Comparison of ENCODE assay signal across 13 cellular contexts in genomic region chr18:23380001-23380550, GRCh38.
DNase-seq lines count a peak whose midpoint lies in the region; ATAC-seq, FAIRE-seq and TF ChIP-seq lines count a peak whose summit lies in the region.
"Had no signal": no experiment of that assay in that cellular context is flagged by ENCODE, and none has a peak within 500 bp of the region (broad histone marks: within the 10 kb centered on the region; RNA-seq: fewer than 3 reads in every experiment).

No MANE protein-coding gene starts in this region.

- H3K4me3 ChIP-seq in right lobe of liver: no peak overlapping the region
- H3K4me3 ChIP-seq in HepG2 (replicated peaks in 1 of 3; ENCODE audit: insufficient read depth in 1 of 3, low read depth in 2 of 3, low read length in 3 of 3): no peak overlapping the region
- H3K4me3 ChIP-seq in kidney epithelial cell (ENCODE audit: low read depth, low read length): no peak overlapping the region
- H3K4me3 ChIP-seq in MM.1S (ENCODE audit: low read length): no peak overlapping the region
- H3K4me3 ChIP-seq in testis: no peak overlapping the region
- H3K4me3 ChIP-seq: ovary had no signal

- no peak for TF ChIP-seq EP300 in HepG2 (IDR thresholded peaks at IDR 0.05; ENCODE audit: low read depth in 2 of 2, low read length in 2 of 2)
- TF ChIP-seq EP300 in HepG2 (CRISPR knock-in tag; IDR thresholded peaks at IDR 0.05; ENCODE audit: borderline replicate concordance): no peak

- H2AFZ ChIP-seq in HepG2 (ENCODE audit: low read length) (no peak overlapping the region), MM.1S (ENCODE audit: low read length) (no peak overlapping the region)

- no peak for TF ChIP-seq CTCF in right lobe of liver (IDR thresholded peaks at IDR 0.05)
- TF ChIP-seq CTCF in HepG2 (CRISPR knock-in tag; IDR thresholded peaks at IDR 0.05): no peak
- TF ChIP-seq CTCF in kidney epithelial cell (IDR thresholded peaks at IDR 0.05; ENCODE audit: insufficient read depth, low read length, poor library complexity, severe bottlenecking): no peak
- TF ChIP-seq CTCF in MM.1S (IDR thresholded peaks at IDR 0.05; ENCODE audit: low read length): no peak
- no peak for TF ChIP-seq CTCF in testis (IDR thresholded peaks at IDR 0.05)

- no peaks in the 10 kb centered on the region for H3F3A ChIP-seq in MM.1S (ENCODE audit: insufficient read depth, low read length)

- CTCF ChIA-PET in HepG2 (lab: Yijun Ruan, JAX; ENCODE audit: low intra/inter-chr PET ratio, low total read pairs): interaction anchor here (2.0 to 2.4 kb wide), 2 partner anchors 248 to 303 kb away, joined by 7 to 9 read pairs; no protein-coding TSS in a partner anchor

- in situ Hi-C loops in HepG2 (cut with HindIII; ENCODE audit: extremely low pct_ligation_motif_present, low pct_unique_long_range_greater_than_20kb): no loop called here

- no peaks in the 10 kb centered on the region for H3K9me3 ChIP-seq in right lobe of liver
- no peaks in the 10 kb centered on the region for H3K9me3 ChIP-seq in HepG2 (ENCODE audit: low read length)
- no peaks in the 10 kb centered on the region for H3K9me3 ChIP-seq in MM.1S (replicated peaks; ENCODE audit: insufficient read depth, low read length)
- H3K9me3 ChIP-seq in testis: no peaks in the 10 kb centered on the region
- H3K9me3 ChIP-seq: ovary had no signal

- H3K36me3 ChIP-seq in right lobe of liver (no peaks in the 10 kb centered on the region), HepG2 (replicated peaks in 1 of 2; ENCODE audit: control insufficient read depth in 1 of 2, insufficient read depth in 2 of 2, low read length in 2 of 2) (no peaks in the 10 kb centered on the region; a peak in 2 of 5 replicates), kidney epithelial cell (ENCODE audit: control insufficient read depth, insufficient read depth, low read length) (no peaks in the 10 kb centered on the region), MM.1S (replicated peaks; ENCODE audit: insufficient read depth, low read length) (no peaks in the 10 kb centered on the region), testis (ENCODE audit: low read depth, missing control alignments) (no peaks in the 10 kb centered on the region)
- H3K36me3 ChIP-seq: ovary had no signal

- H3K79me2 ChIP-seq in HepG2 (ENCODE audit: insufficient read depth, low read length) (no peaks in the 10 kb centered on the region), MM.1S (ENCODE audit: low read length) (no peaks in the 10 kb centered on the region)

- H3K9me2 ChIP-seq in MM.1S (replicated peaks; ENCODE audit: insufficient read depth, low read length): no peaks in the 10 kb centered on the region

- FAIRE-seq in HepG2 (lab: Jason Lieb, UNC): no peak
- FAIRE-seq: GM19239 had no signal

- H3K27me3 ChIP-seq in right lobe of liver: no peaks in the 10 kb centered on the region
- H3K27me3 ChIP-seq in HepG2 (ENCODE audit: control insufficient read depth in 1 of 2, insufficient read depth in 2 of 2, low read length in 2 of 2): no peaks in the 10 kb centered on the region
- H3K27me3 ChIP-seq in kidney epithelial cell (ENCODE audit: control insufficient read depth, insufficient read depth, low read length): no peaks in the 10 kb centered on the region
- H3K27me3 ChIP-seq in MM.1S (replicated peaks; ENCODE audit: insufficient read depth, low read length): no peaks in the 10 kb centered on the region
- no peaks in the 10 kb centered on the region for H3K27me3 ChIP-seq in testis
- H3K27me3 ChIP-seq: ovary had no signal

- ATAC-seq in right lobe of liver: peak; percentile 7 to 16 (median 11)
- ATAC-seq in HepG2: no peak

- TF ChIP-seq RAD21 in HepG2 (CRISPR knock-in tag; IDR thresholded peaks at IDR 0.05): no peak

- no peak overlapping the region for H3K9ac ChIP-seq in HepG2 (ENCODE audit: insufficient read depth, low read depth, low read length)
- no peak overlapping the region for H3K9ac ChIP-seq in MM.1S (ENCODE audit: low read length)

- POLR2A ChIA-PET in HepG2 (lab: Yijun Ruan, JAX): interaction anchor here (1.8 kb wide), 1 partner anchor 246 kb away, joined by 7 read pairs; no protein-coding TSS in a partner anchor

- 88% methylated on average over 10 of the region's 11 CpGs for WGBS in right lobe of liver (ENCODE audit: insufficient coverage, low coverage, low lambda C conversion rate, missing lambda C conversion rate)
- WGBS in HepG2 (ENCODE audit: low lambda C conversion rate): 95% methylated on average over 11 of the region's 11 CpGs
- 71 to 72% methylated on average over 11 of the region's 11 CpGs for WGBS in testis, 2 donors

- H4K20me1 ChIP-seq in HepG2 (ENCODE audit: insufficient read depth, low read length): no peaks in the 10 kb centered on the region
- no peaks in the 10 kb centered on the region for H4K20me1 ChIP-seq in MM.1S (ENCODE audit: insufficient read depth, low read length)

- intact Hi-C loops in right lobe of liver (cut with DNase I): no loop called here
- intact Hi-C loops in HepG2 (cut with micrococcal nuclease; ENCODE audit: unreplicated experiment): no loop called here
- intact Hi-C loops in testis (cut with DNase I; ENCODE audit: low total_unique reads): no loop called here

- BruUV-seq in HepG2 (replicated peaks; lab: Mats Ljungman, UMichigan): no TSS peak

- no peak for TF ChIP-seq POLR2A in right lobe of liver (IDR thresholded peaks at IDR 0.05)
- no peak for TF ChIP-seq POLR2A in HepG2 (IDR thresholded peaks at IDR 0.05; ENCODE audit: insufficient read depth in 1 of 2, low read depth in 2 of 2, low read length in 2 of 2)
- no peak for TF ChIP-seq POLR2A in testis (IDR thresholded peaks at IDR 0.05)

- DNase-seq in right lobe of liver: no peak
- DNase-seq in HepG2 (ENCODE audit: low spot score): no peak
- peak; percentile 50 for DNase-seq in amniotic epithelial cell (ENCODE audit: low read depth)
- DNase-seq in kidney epithelial cell (ENCODE audit: low read depth): peak; percentile 45
- no peak for DNase-seq in MM.1S
- DNase-seq in GM19238 (ENCODE audit: insufficient read length, low spot score): no peak
- DNase-seq in effector CD8-positive, alpha-beta T cell (lab: John Stamatoyannopoulos, UW): no peak
- DNase-seq in testis: no peak
- DNase-seq: activated CD4-positive, CD25-positive, alpha-beta regulatory T cell treated with anti-CD3 and anti-CD28 coated beads, Interleukin-2, amount 50 U/mL, for 72 hours; activated gamma-delta T cell treated with Interleukin-2 at 50 U/mL for 16 hours; NCI-H146; ovary had no signal

- H3K27ac ChIP-seq in right lobe of liver (no peak overlapping the region), HepG2 (ENCODE audit: extremely low read length, insufficient read depth, low read length) (no peak overlapping the region), MM.1S (ENCODE audit: low read length) (no peak overlapping the region), testis (no peak overlapping the region)

- H3K4me1 ChIP-seq in right lobe of liver (peaks cover 0 to 15% (median 6%) of the 10 kb centered on the region in 4 donors), HepG2 (ENCODE audit: insufficient read depth, low read length) (peaks cover 40% of the 10 kb centered on the region), MM.1S (ENCODE audit: low read length) (no peaks in the 10 kb centered on the region), testis (peaks cover 14% of the 10 kb centered on the region)

- H3K4me2 ChIP-seq in HepG2 (ENCODE audit: low read depth, low read length) (no peak overlapping the region), MM.1S (ENCODE audit: low read depth, low read length) (no peak overlapping the region)

TF ChIP-seq in HepG2, 621 proteins besides CTCF, POLR2A, EP300 and RAD21 (continues in another document):
- TF ChIP-seq THAP9 (CRISPR knock-in tag; IDR thresholded peaks at IDR 0.05; ENCODE audit: borderline replicate concordance) (no peak), SPEN (CRISPR knock-in tag; IDR thresholded peaks at IDR 0.05; ENCODE audit: low read depth) (no peak)
- TF ChIP-seq, protein P1, sequence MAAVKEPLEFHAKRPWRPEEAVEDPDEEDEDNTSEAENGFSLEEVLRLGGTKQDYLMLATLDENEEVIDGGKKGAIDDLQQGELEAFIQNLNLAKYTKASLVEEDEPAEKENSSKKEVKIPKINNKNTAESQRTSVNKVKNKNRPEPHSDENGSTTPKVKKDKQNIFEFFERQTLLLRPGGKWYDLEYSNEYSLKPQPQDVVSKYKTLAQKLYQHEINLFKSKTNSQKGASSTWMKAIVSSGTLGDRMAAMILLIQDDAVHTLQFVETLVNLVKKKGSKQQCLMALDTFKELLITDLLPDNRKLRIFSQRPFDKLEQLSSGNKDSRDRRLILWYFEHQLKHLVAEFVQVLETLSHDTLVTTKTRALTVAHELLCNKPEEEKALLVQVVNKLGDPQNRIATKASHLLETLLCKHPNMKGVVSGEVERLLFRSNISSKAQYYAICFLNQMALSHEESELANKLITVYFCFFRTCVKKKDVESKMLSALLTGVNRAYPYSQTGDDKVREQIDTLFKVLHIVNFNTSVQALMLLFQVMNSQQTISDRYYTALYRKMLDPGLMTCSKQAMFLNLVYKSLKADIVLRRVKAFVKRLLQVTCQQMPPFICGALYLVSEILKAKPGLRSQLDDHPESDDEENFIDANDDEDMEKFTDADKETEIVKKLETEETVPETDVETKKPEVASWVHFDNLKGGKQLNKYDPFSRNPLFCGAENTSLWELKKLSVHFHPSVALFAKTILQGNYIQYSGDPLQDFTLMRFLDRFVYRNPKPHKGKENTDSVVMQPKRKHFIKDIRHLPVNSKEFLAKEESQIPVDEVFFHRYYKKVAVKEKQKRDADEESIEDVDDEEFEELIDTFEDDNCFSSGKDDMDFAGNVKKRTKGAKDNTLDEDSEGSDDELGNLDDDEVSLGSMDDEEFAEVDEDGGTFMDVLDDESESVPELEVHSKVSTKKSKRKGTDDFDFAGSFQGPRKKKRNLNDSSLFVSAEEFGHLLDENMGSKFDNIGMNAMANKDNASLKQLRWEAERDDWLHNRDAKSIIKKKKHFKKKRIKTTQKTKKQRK (IDR thresholded peaks at IDR 0.05; ENCODE audit: low read length): no peak

Comparison
In these comparisons a context has a peak if more than half of its experiments do, and no peak if none do; other contexts are left out.
1. DNase-seq: peak in amniotic epithelial cell (single experiment) and kidney epithelial cell (single experiment); none in right lobe of liver (0 of 3), HepG2 (single experiment), MM.1S (single experiment), GM19238 (single experiment), effector CD8-positive, alpha-beta T cell (single experiment) and testis (single experiment).